12 cellular contexts compared by ENCODE assay signal in the genomic region with DNA sequence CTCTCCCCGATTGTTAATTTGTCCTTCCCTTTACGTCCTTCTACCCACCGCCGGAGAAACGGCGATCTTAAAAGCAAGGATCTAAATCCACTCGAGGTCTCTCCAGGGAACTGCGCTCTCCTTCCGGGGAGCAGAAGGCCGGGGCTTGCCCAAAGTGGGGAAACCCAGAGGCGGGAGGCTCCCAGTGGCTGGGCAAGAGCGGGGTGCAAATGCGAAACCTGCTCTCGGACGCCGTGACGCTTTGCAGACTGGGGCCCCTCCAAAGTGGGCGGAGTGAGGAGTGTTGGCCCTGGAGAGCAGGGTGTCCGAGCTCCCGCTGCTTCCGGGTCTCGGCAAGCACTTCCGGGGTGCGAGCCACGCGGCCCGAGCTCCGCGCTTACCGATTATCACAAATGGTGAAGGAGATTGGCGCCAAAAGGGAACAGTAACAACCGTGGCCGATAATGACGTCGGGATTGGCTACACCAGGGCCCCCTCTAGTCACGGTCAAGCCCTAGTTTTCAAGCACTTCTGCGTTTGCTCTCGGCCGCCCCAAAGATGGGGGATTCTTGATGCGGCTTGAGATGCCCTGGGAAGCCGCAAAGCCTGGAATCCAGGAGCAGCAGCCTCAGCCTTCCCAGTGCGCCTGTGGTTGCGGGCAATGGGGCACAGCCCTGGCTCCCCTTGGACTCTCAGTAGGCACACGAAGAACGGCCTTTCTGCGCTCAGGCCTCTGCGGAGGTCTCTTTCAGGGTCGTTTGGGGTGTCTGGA. TPM values are rescaled to one million over a fixed set of nuclear protein-coding genes. Genes with fewer than 3 reads are reported as not detected.
DNase-seq lines count a peak whose midpoint lies in the region; ATAC-seq, FAIRE-seq and TF ChIP-seq lines count a peak whose summit lies in the region.
"Had no signal": no experiment of that assay in that cellular context is flagged by ENCODE, and none has a peak within 500 bp of the region (broad histone marks: within the 10 kb centered on the region; RNA-seq: fewer than 3 reads in every experiment).

No MANE protein-coding gene starts in this region.

- peak overlapping the region; percentile 69 for H3K56ac ChIP-seq in mesendoderm (ENCODE audit: low read length)

- intact Hi-C loops in HepG2 (cut with micrococcal nuclease; ENCODE audit: unreplicated experiment), result no loop called here

- H4K8ac ChIP-seq in mesendoderm (ENCODE audit: low read depth, low read length), result no peak overlapping the region

- H3K4me3 ChIP-seq in liver (ENCODE audit: low read depth in 1 of 3, low read length in 3 of 3) (peak overlapping the region; percentile 9 to 31 (median 29)), HepG2 (replicated peaks in 1 of 3; ENCODE audit: insufficient read depth in 1 of 3, low read depth in 2 of 3, low read length in 3 of 3) (no peak overlapping the region), brain microvascular endothelial cell (ENCODE audit: low read depth, low read length) (peak overlapping the region; percentile 46), mesendoderm (ENCODE audit: low read length) (peak overlapping the region; percentile 18)

- no TSS peak for BruUV-seq in HepG2 (replicated peaks; lab: Mats Ljungman, UMichigan)

- peak overlapping the region; percentile 16 for H4K5ac ChIP-seq in mesendoderm (ENCODE audit: low read length)

- CTCF ChIA-PET in HepG2 (lab: Yijun Ruan, JAX; ENCODE audit: low intra/inter-chr PET ratio, low total read pairs), result no interaction called here

- H3K27me3 Mint-ChIP-seq in type B pancreatic cell, result peaks cover 64% of the 10 kb centered on the region

- no peaks in the 10 kb centered on the region for H4K20me1 ChIP-seq in HepG2 (ENCODE audit: insufficient read depth, low read length)

- no peaks in the 10 kb centered on the region for H3K36me3 ChIP-seq in liver (ENCODE audit: control insufficient read depth in 4 of 4, insufficient read depth in 3 of 4, low read depth in 1 of 4, low read length in 3 of 4)
- no peaks in the 10 kb centered on the region for H3K36me3 ChIP-seq in HepG2 (replicated peaks in 1 of 2; ENCODE audit: control insufficient read depth in 1 of 2, insufficient read depth in 2 of 2, low read length in 2 of 2)
- no peaks in the 10 kb centered on the region for H3K36me3 ChIP-seq in brain microvascular endothelial cell (replicated peaks)
- no peaks in the 10 kb centered on the region for H3K36me3 ChIP-seq in mesendoderm (ENCODE audit: control insufficient read depth, insufficient read depth, low read length)

- peaks cover 0 to 10% (median 3%) of the 10 kb centered on the region in 4 donors for H3K4me1 ChIP-seq in liver (ENCODE audit: control insufficient read depth in 4 of 4, insufficient read depth in 4 of 4, low read length in 3 of 4)
- no peaks in the 10 kb centered on the region for H3K4me1 ChIP-seq in HepG2 (ENCODE audit: insufficient read depth, low read length)
- no peaks in the 10 kb centered on the region for H3K4me1 ChIP-seq in mesendoderm (ENCODE audit: control insufficient read depth, low read depth, low read length)

- DNase-seq in HepG2 (ENCODE audit: low spot score), result no peak
- DNase-seq in brain microvascular endothelial cell, result no peak
- peak; percentile 26 for DNase-seq in mesendoderm
- peak; percentile 63 for DNase-seq in type B pancreatic cell (ENCODE audit: extremely low spot score, unreplicated experiment)
- DNase-seq in germinal center (ENCODE audit: low spot score), result no peak
- no peak for DNase-seq in NCI-H2081 treated with DMSO at 0.1 percent for 48 hours (lab: John Stamatoyannopoulos, UW)
- DNase-seq: amygdala, NCI-H1417 had no signal

- no peak overlapping the region for H3K23ac ChIP-seq in mesendoderm (ENCODE audit: low read length)

- H3K4me3 Mint-ChIP-seq in type B pancreatic cell, result no peak overlapping the region

- H2BK120ac ChIP-seq in mesendoderm (ENCODE audit: low read depth, low read length), result no peak overlapping the region

- peaks cover 4% of the 10 kb centered on the region for H3K9me3 Mint-ChIP-seq in type B pancreatic cell

- H3K27ac Mint-ChIP-seq in type B pancreatic cell, result no peak overlapping the region

- 21% methylated on average over 48 of the region's 48 CpGs for WGBS in liver
- WGBS in HepG2 (ENCODE audit: low lambda C conversion rate), result 71% methylated on average over 19 of the region's 48 CpGs
- no CpG with 5 or more reads among the region's 48 CpGs for WGBS in mesendoderm (ENCODE audit: extremely low coverage, insufficient coverage, low lambda C conversion rate)

- no peak overlapping the region for H3K4ac ChIP-seq in mesendoderm (ENCODE audit: low read depth, low read length)

- H3K36me3 Mint-ChIP-seq in type B pancreatic cell, result peaks cover 4% of the 10 kb centered on the region

- no peak overlapping the region for H2BK15ac ChIP-seq in mesendoderm (replicated peaks; ENCODE audit: low read depth)

- peaks cover 0 to 21% (median 9%) of the 10 kb centered on the region in 4 donors for H3K27me3 ChIP-seq in liver (ENCODE audit: control insufficient read depth in 4 of 4, insufficient read depth in 4 of 4, low read length in 3 of 4)
- H3K27me3 ChIP-seq in HepG2 (ENCODE audit: control insufficient read depth in 1 of 2, insufficient read depth in 2 of 2, low read length in 2 of 2), result peaks cover 0 to 19% of the 10 kb centered on the region in 2 experiments; a peak in 3 of 5 replicates
- peaks cover 45% of the 10 kb centered on the region for H3K27me3 ChIP-seq in brain microvascular endothelial cell (replicated peaks)
- H3K27me3 ChIP-seq in mesendoderm (ENCODE audit: insufficient read depth, low read length, poor library complexity), result peaks cover 49% of the 10 kb centered on the region

- H2BK5ac ChIP-seq in mesendoderm (ENCODE audit: low read length), result no peak overlapping the region

- H3K27ac ChIP-seq in liver (ENCODE audit: low read depth in 1 of 2, low read length in 2 of 2) (no peak overlapping the region), HepG2 (ENCODE audit: extremely low read length, insufficient read depth, low read length) (no peak overlapping the region), brain microvascular endothelial cell (no peak overlapping the region), mesendoderm (ENCODE audit: low read depth, low read length) (no peak overlapping the region)
- H3K27ac ChIP-seq: C4-2B had no signal

- H3K4me1 Mint-ChIP-seq in type B pancreatic cell (ENCODE audit: unreplicated experiment), result peaks cover 4% of the 10 kb centered on the region

- H3K4me2 ChIP-seq in HepG2 (ENCODE audit: low read depth, low read length), result no peak overlapping the region
- peak overlapping the region; percentile 48 for H3K4me2 ChIP-seq in mesendoderm (ENCODE audit: low read length)

- ATAC-seq in HepG2 (no peak), GM18505 (IDR thresholded peaks at IDR 0.05; ENCODE audit: unreplicated experiment) (no peak)

- H3K79me2 ChIP-seq in HepG2 (ENCODE audit: insufficient read depth, low read length) (no peaks in the 10 kb centered on the region), mesendoderm (ENCODE audit: control insufficient read depth, insufficient read depth, low read length) (no peaks in the 10 kb centered on the region)

- H3K9me3 ChIP-seq in liver (ENCODE audit: control insufficient read depth in 4 of 4, low read length in 3 of 4) (peaks cover 0 to 8% (median 2%) of the 10 kb centered on the region in 4 donors), HepG2 (ENCODE audit: low read length) (no peaks in the 10 kb centered on the region)

- no peak overlapping the region for H2AK5ac ChIP-seq in mesendoderm (ENCODE audit: low read length)

- TF ChIP-seq EP300 in HepG2 (IDR thresholded peaks at IDR 0.05; ENCODE audit: low read depth in 2 of 2, low read length in 2 of 2), result no peak
- no peak for TF ChIP-seq EP300 in HepG2 (CRISPR knock-in tag; IDR thresholded peaks at IDR 0.05; ENCODE audit: borderline replicate concordance)

- TF ChIP-seq POLR2A in HepG2 (IDR thresholded peaks at IDR 0.05; ENCODE audit: insufficient read depth in 1 of 2, low read depth in 2 of 2, low read length in 2 of 2) (no peak), GM18505 (IDR thresholded peaks at IDR 0.05; ENCODE audit: borderline replicate concordance, extremely low read depth, insufficient read depth, insufficient read length) (no peak)

- POLR2A ChIA-PET in HepG2 (lab: Yijun Ruan, JAX), result no interaction called here

- H3K79me1 ChIP-seq in mesendoderm (ENCODE audit: low read length), result no peaks in the 10 kb centered on the region

- in situ Hi-C loops in HepG2 (cut with HindIII; ENCODE audit: extremely low pct_ligation_motif_present, low pct_unique_long_range_greater_than_20kb) (loop anchor here (10.0 kb wide), 1 partner anchor 654 kb away; no protein-coding TSS in a partner anchor), brain microvascular endothelial cell (cut with HindIII; ENCODE audit: low pct_ligation_motif_present, low sequenced_read_pairs) (no loop called here)

- TF ChIP-seq CTCF in liver (IDR thresholded peaks at IDR 0.05; ENCODE audit: low read depth, low read length, missing input control), result no peak
- TF ChIP-seq CTCF in HepG2 (CRISPR knock-in tag; IDR thresholded peaks at IDR 0.05), result no peak
- no peak for TF ChIP-seq CTCF in brain microvascular endothelial cell (IDR thresholded peaks at IDR 0.05; ENCODE audit: low read depth, low read length, missing control alignments)
- no peak for TF ChIP-seq CTCF in type B pancreatic cell (conservative IDR thresholded peaks at IDR 0.05)

- H2AFZ ChIP-seq in HepG2 (ENCODE audit: low read length), result no peak overlapping the region

- no peak overlapping the region for H3K18ac ChIP-seq in mesendoderm (ENCODE audit: low read length)

- H3K9ac ChIP-seq in liver (ENCODE audit: low read depth in 1 of 2, low read length in 2 of 2) (no peak overlapping the region), HepG2 (ENCODE audit: insufficient read depth, low read depth, low read length) (no peak overlapping the region), mesendoderm (ENCODE audit: low read length) (peak overlapping the region; percentile 41)

- TF ChIP-seq RAD21 in liver (IDR thresholded peaks at IDR 0.05) (no peak), HepG2 (CRISPR knock-in tag; IDR thresholded peaks at IDR 0.05) (no peak)

- no peak for FAIRE-seq in HepG2 (lab: Jason Lieb, UNC)

RNA-seq across cellular contexts. Expression of gene HAND2, which starts 29.0 kb away (rescaled TPM):
- total RNA-seq in liver (1 to 10 TPM; 2.1 to 4.7 TPM), HepG2 (2016; rRNA removed; fragmentation: Illumina TruSeq; extraction: Trizol) (not detected in 2 replicates), type B pancreatic cell (ENCODE audit: low replicate concordance) (8.3 and 40.3 TPM in 2 replicates)
- polyA plus RNA-seq in liver (1 to 10 TPM; 2.9 to 4.5 TPM), HepG2 (2011; rRNA removed) (not detected in 2 replicates)
- total RNA-seq in HepG2 (2016; cell fraction: cytosol; rRNA removed; fragmentation: Illumina TruSeq; extraction: Trizol; ENCODE audit: low read depth), result not detected in 2 replicates
- total RNA-seq in HepG2 (2016; cell fraction: insoluble cytoplasmic fraction; rRNA removed; fragmentation: Illumina TruSeq; extraction: Trizol), result not detected in 2 replicates
- not detected in 2 replicates for total RNA-seq in HepG2 (2016; cell fraction: membrane; rRNA removed; fragmentation: Illumina TruSeq; extraction: Trizol)
- total RNA-seq in HepG2 (2016; cell fraction: nucleus; rRNA removed; fragmentation: Illumina TruSeq; extraction: Trizol), result not detected in 2 replicates
- not detected in 2 replicates for polyA plus RNA-seq in HepG2 (2011; cell fraction: cytosol; rRNA removed)
- polyA plus RNA-seq in HepG2 (2011; cell fraction: nucleus; rRNA removed), result not detected in 2 replicates
- polyA plus RNA-seq in HepG2 (2012), result not detected in 2 replicates
- polyA plus RNA-seq in HepG2 (2016; cell fraction: cytosol; fragmentation: Illumina TruSeq; extraction: Trizol; ENCODE audit: low read depth), result not detected in 2 replicates
- polyA plus RNA-seq in HepG2 (2016; cell fraction: insoluble cytoplasmic fraction; fragmentation: Illumina TruSeq; extraction: Trizol; ENCODE audit: low read depth), result not detected in 2 replicates
- polyA plus RNA-seq in HepG2 (2016; cell fraction: membrane; fragmentation: Illumina TruSeq; extraction: Trizol; ENCODE audit: low read depth), result not detected in 2 replicates
- polyA plus RNA-seq in HepG2 (2016; cell fraction: nucleus; fragmentation: Illumina TruSeq; extraction: Trizol; ENCODE audit: insufficient read depth, low read depth), result not detected in 2 replicates
- not detected in 2 replicates for polyA minus RNA-seq in HepG2 (2011; rRNA and poly(A)+ RNA removed; ENCODE audit: low replicate concordance)
- not detected in 2 replicates for polyA minus RNA-seq in HepG2 (2011; cell fraction: cytosol; rRNA and poly(A)+ RNA removed)
- not detected in 2 replicates for polyA minus RNA-seq in HepG2 (2011; cell fraction: nucleus; rRNA and poly(A)+ RNA removed)
- polyA plus RNA-seq in mesendoderm (2013, experiment 1 of 2), result 0.32 TPM
- polyA plus RNA-seq in mesendoderm (2013, experiment 2 of 2), result 0.31 TPM
- total RNA-seq: T-helper 1 cell treated with Interleukin-12 subunit alpha and Interleukin-12 subunit beta and Interleukin-4 antibody, amounts not matched to agents 30 ng/mL and 1 ng/mL, for 36 hours had no signal

Comparison
In these comparisons a context has a peak if more than half of its experiments do, and no peak if none do; other contexts are left out.
1. H3K4me3 ChIP-seq: peak in liver (3 of 3), brain microvascular endothelial cell (single experiment) and mesendoderm (single experiment); none in HepG2 (0 of 3).
2. DNase-seq: peak in mesendoderm (single experiment) and type B pancreatic cell (single experiment); none in HepG2 (single experiment), brain microvascular endothelial cell (single experiment), germinal center (single experiment) and NCI-H2081 treated with DMSO at 0.1 percent for 48 hours (single experiment).